In genomic region chr2:43637030-43637803, GRCh38 we compare ENCODE assay signal across 8 cellular contexts. TPM values are rescaled to one million over a fixed set of nuclear protein-coding genes. Genes with fewer than 3 reads are reported as not detected.
DNase-seq lines count a peak whose midpoint lies in the region; ATAC-seq and TF ChIP-seq lines count a peak whose summit lies in the region.

Gene PLEKHH2, plus strand, starts transcription at chr2:43637260. Its CDS starts 7,414 bp downstream, at chr2:43644674.

- TF ChIP-seq CTCF in PC-3 (conservative IDR thresholded peaks at IDR 0.05; ENCODE audit: low read depth, low read length): no peak

- ATAC-seq in GM21447 (IDR thresholded peaks at IDR 0.05; ENCODE audit: unreplicated experiment) (peak; percentile 100), PC-3 (peak; percentile 87)

- POLR2A ChIA-PET in PC-3 (lab: Charles Lee; ENCODE audit: unreplicated experiment): no interaction called here

- BruUV-seq in PC-3 (replicated peaks; lab: Mats Ljungman, UMichigan): no TSS peak

- CTCF ChIA-PET in PC-3 (lab: Charles Lee): no interaction called here

- no peaks in the 10 kb centered on the region for H3K9me2 ChIP-seq in PC-3 (replicated peaks; ENCODE audit: low read length)

- peak within 1 kb of the TSS; percentile 91 for H3K4me2 ChIP-seq in PC-3 (ENCODE audit: low read length)

- H3K9me3 ChIP-seq in HUES48 (ENCODE audit: control insufficient read depth, insufficient read depth, low read length) (no peaks in the 10 kb centered on the region), PC-3 (ENCODE audit: low read length) (no peaks in the 10 kb centered on the region)

- peak within 1 kb of the TSS; percentile 79 for H3K4me3 ChIP-seq in HUES48 (ENCODE audit: low read depth, low read length)
- H3K4me3 ChIP-seq in PC-3 (ENCODE audit: low read length): peak within 1 kb of the TSS; percentile 76

- no peak within 1 kb of the TSS for H3K27ac ChIP-seq in HUES48 (ENCODE audit: low read depth, low read length)
- no peak within 1 kb of the TSS for H3K27ac ChIP-seq in PC-3 (ENCODE audit: low read length)

- no peaks in the 10 kb centered on the region for H3K36me3 ChIP-seq in HUES48 (ENCODE audit: control insufficient read depth, insufficient read depth, low read length)
- no peaks in the 10 kb centered on the region for H3K36me3 ChIP-seq in PC-3 (ENCODE audit: low read depth, low read length)

- no peak within 1 kb of the TSS for H3K9ac ChIP-seq in HUES48 (ENCODE audit: low read depth, low read length)
- H3K9ac ChIP-seq in PC-3 (ENCODE audit: low read length): peak within 1 kb of the TSS; percentile 68

- H3K4me1 ChIP-seq in HUES48 (ENCODE audit: control insufficient read depth, insufficient read depth, low read length): peaks cover 12% of the 10 kb centered on the region; the same call in 1 of the 2 replicates
- peaks cover 22% of the 10 kb centered on the region for H3K4me1 ChIP-seq in PC-3 (ENCODE audit: insufficient read depth, low read length)

- H3K27me3 ChIP-seq in HUES48 (ENCODE audit: control insufficient read depth, insufficient read depth, low read length): peaks cover 20% of the 10 kb centered on the region
- H3K27me3 ChIP-seq in PC-3 (ENCODE audit: low read length): no peaks in the 10 kb centered on the region

- H4K20me1 ChIP-seq in PC-3 (ENCODE audit: low read length): no peaks in the 10 kb centered on the region

- intact Hi-C loops in PC-3 (cut with micrococcal nuclease): loop anchor here (5.0 kb wide), 2 partner anchors 35 to 135 kb away; partner anchors contain the start of gene DYNC2LI1

- peak; percentile 84 for DNase-seq in COLO829 (ENCODE audit: low spot score)
- peak; percentile 86 for DNase-seq in PC-3
- peak; percentile 76 for DNase-seq in activated T-helper 1 cell treated with Interleukin-2 at 50 U/mL for 16 hours (ENCODE audit: low read depth)
- DNase-seq in fibroblast of gingiva (ENCODE audit: low read depth): peak; percentile 80
- peak; percentile 85 for DNase-seq in myocyte (ENCODE audit: low read depth)
- peak; percentile 73 to 78 for DNase-seq in stimulated activated CD8-positive, alpha-beta memory T cell treated with anti-CD3 and anti-CD28 coated beads, Interleukin-7, amount 100 ng/mL, for 1 hour (ENCODE audit: low read depth in 2 of 2)

- H3K79me2 ChIP-seq in PC-3 (ENCODE audit: low read length): no peaks in the 10 kb centered on the region

- H2AFZ ChIP-seq in PC-3 (ENCODE audit: low read length): peak within 1 kb of the TSS; percentile 93

- no peaks in the 10 kb centered on the region for H3F3A ChIP-seq in PC-3 (ENCODE audit: low read length, unreplicated experiment)

RNA-seq across cellular contexts. Expression of gene PLEKHH2, which starts in this region (rescaled TPM):
- total RNA-seq in PC-3 (2014; rRNA removed): 1.9 and 2.7 TPM in 2 replicates
- total RNA-seq in myocyte: 0.24 and 1.1 TPM in 2 replicates
- polyA plus RNA-seq in myocyte (2012): 3.1 TPM
